In the genomic region with DNA sequence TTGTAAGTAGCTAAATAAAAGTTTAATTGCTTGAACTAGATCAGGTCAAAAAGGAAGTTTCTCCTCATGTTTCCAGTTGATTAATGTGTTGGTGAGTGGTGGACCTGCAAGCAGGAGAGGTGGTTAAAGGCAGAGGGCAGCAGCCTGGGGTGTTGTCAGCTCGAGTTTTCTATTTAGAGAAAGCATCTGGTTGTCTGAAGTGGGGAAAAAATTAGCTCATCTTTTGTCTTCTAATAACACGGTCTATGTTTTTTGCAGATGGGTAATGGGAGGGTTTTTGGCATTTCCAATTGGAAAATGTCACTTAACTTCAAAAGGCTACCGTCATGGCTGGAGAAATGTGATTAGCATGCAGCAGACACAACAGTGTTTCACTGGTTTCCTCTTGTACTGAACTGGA, we compare ENCODE assay signal across 28 cellular contexts.
"Had no signal": no experiment of that assay in that cellular context is flagged by ENCODE, and none has a peak within 500 bp of the region (broad histone marks: within the 10 kb centered on the region; RNA-seq: fewer than 3 reads in every experiment).

No MANE protein-coding gene starts in this region.

- H3K4me3 Mint-ChIP-seq: activated CD4-positive, alpha-beta memory T cell treated with anti-CD3 and anti-CD28 coated beads, Interleukin-2, amount 10 ng/mL, durations not matched to agents 7 days and 5 days; activated CD4-positive, alpha-beta T cell treated with anti-CD3 and anti-CD28 coated beads, Interleukin-2, amount 10 ng/mL, durations not matched to agents 7 days and 5 days; activated naive CD4-positive, alpha-beta T cell treated with anti-CD3 and anti-CD28 coated beads, Interleukin-2, amount 10 ng/mL, durations not matched to agents 7 days and 5 days; activated T-cell treated with anti-CD3 and anti-CD28 coated beads, Interleukin-2, amount 50 U/mL, for 24 hours; naive thymus-derived CD8-positive, alpha-beta T cell; neural progenitor cell; T-helper 1 cell treated with Interleukin-12 subunit alpha and Interleukin-12 subunit beta and Interleukin-4 antibody, amounts not matched to agents 30 μg/mL and 1 μg/mL, for 36 hours had no signal

- DNase-seq: activated CD4-positive, alpha-beta memory T cell treated with anti-CD3 and anti-CD28 coated beads, Interleukin-2, amount 10 ng/mL, durations not matched to agents 7 days and 5 days; activated CD4-positive, alpha-beta T cell treated with anti-CD3 and anti-CD28 coated beads, Interleukin-2, amount 10 ng/mL, durations not matched to agents 7 days and 5 days; activated CD8-positive, alpha-beta memory T cell treated with anti-CD3 and anti-CD28 coated beads, Interleukin-2, amount 50 U/mL, for 48 hours; activated gamma-delta T cell; activated naive CD4-positive, alpha-beta T cell treated with anti-CD3 and anti-CD28 coated beads, Interleukin-2, amount 10 ng/mL, durations not matched to agents 7 days and 5 days; activated T-cell treated with anti-CD3 and anti-CD28 coated beads, Interleukin-2, amount 50 U/mL, for 24 hours; dermis blood vessel endothelial cell; effector CD4-positive, alpha-beta T cell; esophagus squamous epithelium; foreskin melanocyte; midbrain; naive thymus-derived CD8-positive, alpha-beta T cell; occipital lobe; right cardiac atrium; stimulated activated CD4-positive, alpha-beta T cell treated with anti-CD3 and anti-CD28 coated beads, Interleukin-15, amount 100 ng/mL, for 24 hours; stimulated activated CD4-positive, alpha-beta T cell treated with anti-CD3 and anti-CD28 coated beads, Interleukin-2, amount 100 ng/mL, for 24 hours; SW 1271; T-helper 9 cell; tibial artery; upper lobe of right lung had no signal

- H3K9me3 ChIP-seq: breast epithelium, esophagus squamous epithelium, suprapubic skin, tibial artery, upper lobe of right lung had no signal

- ATAC-seq: activated CD4-positive, CD25-positive, alpha-beta regulatory T cell treated with anti-CD3 and anti-CD28 coated beads, Interleukin-2, amount 50 U/mL, for 24 hours; naive thymus-derived CD8-positive, alpha-beta T cell; upper lobe of right lung had no signal

- H3K27ac ChIP-seq: breast epithelium, epithelial cell of prostate, esophagus squamous epithelium, neural progenitor cell, parathyroid adenoma, suprapubic skin, tibial artery, upper lobe of right lung, VCaP had no signal

- H3K4me3 ChIP-seq: breast epithelium, esophagus squamous epithelium, neural progenitor cell, suprapubic skin, tibial artery, upper lobe of right lung had no signal

- H3K9me3 Mint-ChIP-seq: neural progenitor cell had no signal

- H3K4me1 Mint-ChIP-seq: activated CD4-positive, alpha-beta memory T cell treated with anti-CD3 and anti-CD28 coated beads, Interleukin-2, amount 10 ng/mL, durations not matched to agents 7 days and 5 days; activated CD4-positive, alpha-beta T cell treated with anti-CD3 and anti-CD28 coated beads, Interleukin-2, amount 10 ng/mL, durations not matched to agents 7 days and 5 days; activated naive CD4-positive, alpha-beta T cell treated with anti-CD3 and anti-CD28 coated beads, Interleukin-2, amount 10 ng/mL, durations not matched to agents 7 days and 5 days; neural progenitor cell had no signal

- H3K36me3 Mint-ChIP-seq: activated naive CD4-positive, alpha-beta T cell treated with anti-CD3 and anti-CD28 coated beads, Interleukin-2, amount 10 ng/mL, durations not matched to agents 7 days and 5 days; neural progenitor cell had no signal

- H3K36me3 ChIP-seq: breast epithelium, esophagus squamous epithelium, neural progenitor cell, suprapubic skin, tibial artery, upper lobe of right lung had no signal

- H3K4me1 ChIP-seq: breast epithelium, esophagus squamous epithelium, neural progenitor cell, suprapubic skin, tibial artery, upper lobe of right lung had no signal

- H3K27me3 ChIP-seq: breast epithelium, esophagus squamous epithelium, neural progenitor cell, suprapubic skin, tibial artery, upper lobe of right lung had no signal

- H3K27me3 Mint-ChIP-seq: activated CD4-positive, alpha-beta memory T cell treated with anti-CD3 and anti-CD28 coated beads, Interleukin-2, amount 10 ng/mL, durations not matched to agents 7 days and 5 days; activated CD4-positive, alpha-beta T cell treated with anti-CD3 and anti-CD28 coated beads, Interleukin-2, amount 10 ng/mL, durations not matched to agents 7 days and 5 days; activated naive CD4-positive, alpha-beta T cell treated with anti-CD3 and anti-CD28 coated beads, Interleukin-2, amount 10 ng/mL, durations not matched to agents 7 days and 5 days; activated T-cell treated with anti-CD3 and anti-CD28 coated beads, Interleukin-2, amount 50 U/mL, for 24 hours; naive thymus-derived CD8-positive, alpha-beta T cell had no signal

- H3K27ac Mint-ChIP-seq: activated CD4-positive, alpha-beta memory T cell treated with anti-CD3 and anti-CD28 coated beads, Interleukin-2, amount 10 ng/mL, durations not matched to agents 7 days and 5 days; activated CD4-positive, alpha-beta T cell treated with anti-CD3 and anti-CD28 coated beads, Interleukin-2, amount 10 ng/mL, durations not matched to agents 7 days and 5 days; activated naive CD4-positive, alpha-beta T cell treated with anti-CD3 and anti-CD28 coated beads, Interleukin-2, amount 10 ng/mL, durations not matched to agents 7 days and 5 days; activated T-cell treated with anti-CD3 and anti-CD28 coated beads, Interleukin-2, amount 50 U/mL, for 24 hours; neural progenitor cell; T-helper 1 cell treated with Interleukin-12 subunit alpha and Interleukin-12 subunit beta and Interleukin-4 antibody, amounts not matched to agents 30 μg/mL and 1 μg/mL, for 36 hours had no signal
